Comparison of ENCODE assay signal across 11 cellular contexts in the genomic region with DNA sequence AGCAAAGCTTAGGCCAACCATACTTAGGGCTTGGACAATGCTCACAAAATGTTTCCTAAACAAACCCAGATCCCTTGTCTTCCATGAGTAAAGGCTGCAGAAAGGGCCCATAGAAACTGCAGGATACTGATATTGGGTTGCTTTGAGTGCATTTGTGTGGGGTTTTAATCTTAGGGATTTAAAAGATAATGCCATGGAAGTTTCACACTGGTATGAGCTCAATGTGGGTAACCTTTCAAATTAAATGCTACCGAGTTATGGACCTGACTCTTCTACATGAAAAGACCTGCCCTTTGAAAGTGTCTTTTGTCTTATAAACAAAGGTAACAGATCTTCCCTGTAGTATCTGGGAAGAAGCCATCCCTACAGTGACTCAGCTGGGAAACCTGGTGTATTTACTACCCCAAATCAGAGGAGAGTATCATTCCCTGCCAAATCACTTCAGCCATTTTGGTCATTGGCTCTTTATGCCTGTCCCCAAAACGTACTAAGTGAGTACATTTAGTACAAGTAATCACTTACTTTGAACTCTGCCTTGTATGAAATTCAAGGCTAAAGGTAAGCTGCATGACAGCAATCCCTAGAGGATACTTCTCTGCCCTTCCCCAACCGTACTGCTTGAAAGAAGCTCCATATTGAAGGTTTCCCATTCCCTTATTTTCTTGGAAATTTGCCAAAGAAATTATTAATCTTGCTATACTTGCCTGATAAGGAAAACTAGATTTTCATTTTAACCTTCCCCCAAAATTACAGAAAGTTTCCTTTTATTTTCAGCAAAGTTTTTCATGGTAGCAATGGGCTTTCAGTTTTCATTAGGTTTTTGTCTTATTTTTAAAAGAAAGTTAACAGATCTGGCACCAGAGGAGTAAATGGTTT. TPM values are rescaled to one million over a fixed set of nuclear protein-coding genes. Genes with fewer than 3 reads are reported as not detected.
DNase-seq lines count a peak whose midpoint lies in the region; ATAC-seq, FAIRE-seq and TF ChIP-seq lines count a peak whose summit lies in the region.
"Had no signal": no experiment of that assay in that cellular context is flagged by ENCODE, and none has a peak within 500 bp of the region (broad histone marks: within the 10 kb centered on the region; RNA-seq: fewer than 3 reads in every experiment).

No MANE protein-coding gene starts in this region.

- H2BK120ac ChIP-seq in H1 (replicated peaks; ENCODE audit: low read depth, low read length) (peak overlapping the region; percentile 97), mesendoderm (ENCODE audit: low read depth, low read length) (no peak overlapping the region)

- CTCF ChIA-PET in MCF 10A (lab: Yijun Ruan, JAX) (interaction anchor here (0.5 to 4.4 kb wide), 13 partner anchors 16 to 438 kb away, joined by 3 to 30 read pairs (median 4); partner anchors contain the start of gene TM4SF4), H1 (lab: Charles Lee; ENCODE audit: partially characterized antibody) (interaction anchor here (0.6 to 2.2 kb wide), 9 partner anchors 9 to 158 kb away, joined by 3 to 13 read pairs (median 3); no protein-coding TSS in a partner anchor)

- H3K56ac ChIP-seq in H1 (replicated peaks; ENCODE audit: insufficient read length, low read depth, low read length) (no peak overlapping the region), mesendoderm (ENCODE audit: low read length) (peak overlapping the region; percentile 7)

- H3K27me3 Mint-ChIP-seq in MCF 10A (ENCODE audit: insufficient read depth, unreplicated experiment) = no peaks in the 10 kb centered on the region

- H2AFZ ChIP-seq in H1 (ENCODE audit: low read length) = peak overlapping the region; percentile 60; the same call in 1 of the 2 replicates

- H3K4me2 ChIP-seq in H1 (ENCODE audit: insufficient read depth in 1 of 2, low read depth in 2 of 2, low read length in 2 of 2) = peak overlapping the region; percentile 30 to 54
- no peak overlapping the region for H3K4me2 ChIP-seq in mesendoderm (ENCODE audit: low read length)

- no peaks in the 10 kb centered on the region for H3K9me3 ChIP-seq in breast epithelium
- no peaks in the 10 kb centered on the region for H3K9me3 ChIP-seq in H1 (ENCODE audit: insufficient read depth in 2 of 2, low read depth in 1 of 2, low read length in 1 of 2)
- H3K9me3 ChIP-seq in upper lobe of left lung = no peaks in the 10 kb centered on the region
- H3K9me3 ChIP-seq in WERI-Rb-1 (ENCODE audit: severe bottlenecking) = no peaks in the 10 kb centered on the region

- H3K14ac ChIP-seq in H1 (ENCODE audit: insufficient read length) = no peak overlapping the region

- H2BK20ac ChIP-seq in H1 (ENCODE audit: low read length) = peak overlapping the region; percentile 76

- no peak overlapping the region for H3K4ac ChIP-seq in H1 (replicated peaks; ENCODE audit: insufficient read length, low read depth, low read length)
- no peak overlapping the region for H3K4ac ChIP-seq in mesendoderm (ENCODE audit: low read depth, low read length)

- H3K4me1 ChIP-seq in breast epithelium (peaks cover 0 to 12% of the 10 kb centered on the region in 2 donors), H1 (replicated peaks in 1 of 4; ENCODE audit: control insufficient read depth in 3 of 4, insufficient read depth in 4 of 4, low read length in 3 of 4) (peaks cover 1 to 26% (median 20%) of the 10 kb centered on the region in 4 experiments), mesendoderm (ENCODE audit: control insufficient read depth, low read depth, low read length) (no peaks in the 10 kb centered on the region), upper lobe of left lung (peaks cover 34 to 68% (median 47%) of the 10 kb centered on the region in 4 donors)

- H4K8ac ChIP-seq in H1 (ENCODE audit: extremely low read depth, insufficient read depth, low read length) (no peak overlapping the region), mesendoderm (ENCODE audit: low read depth, low read length) (no peak overlapping the region)

- H2AK5ac ChIP-seq in H1 (ENCODE audit: low read depth, low read length) (no peak overlapping the region), mesendoderm (ENCODE audit: low read length) (no peak overlapping the region)

- TF ChIP-seq POLR2A in breast epithelium (IDR thresholded peaks at IDR 0.05) (no peak), H1 (IDR thresholded peaks at IDR 0.05; ENCODE audit: control extremely low read depth in 1 of 2, low read depth in 2 of 2, low read length in 2 of 2) (no peak), upper lobe of left lung (IDR thresholded peaks at IDR 0.05) (no peak)

- no peaks in the 10 kb centered on the region for H3K9me3 Mint-ChIP-seq in MCF 10A (ENCODE audit: unreplicated experiment)
- H3K9me3 Mint-ChIP-seq: activated CD8-positive, alpha-beta T cell treated with anti-CD3 and anti-CD28 coated beads for 36 hours; activated naive CD4-positive, alpha-beta T cell treated with anti-CD3 and anti-CD28 coated beads, Interleukin-2, amount 50 U/mL, for 72 hours had no signal

- H2BK15ac ChIP-seq in H1 (ENCODE audit: low read length) (no peak overlapping the region), mesendoderm (replicated peaks; ENCODE audit: low read depth) (no peak overlapping the region)

- H4K20me1 ChIP-seq in H1 (replicated peaks in 1 of 2; ENCODE audit: control insufficient read depth in 1 of 2, insufficient read depth in 2 of 2, low read length in 2 of 2) = no peaks in the 10 kb centered on the region

- intact Hi-C loops in breast epithelium (cut with DNase I; ENCODE audit: low total_unique reads) = loop anchor here (10.0 kb wide), 1 partner anchor 105 kb away; the partner anchor contains the start of gene TM4SF4
- intact Hi-C loops in MCF 10A (cut with micrococcal nuclease) = loop anchor here (10.0 kb wide), 1 partner anchor 205 kb away; no protein-coding TSS in a partner anchor

- H3K79me1 ChIP-seq in H1 (ENCODE audit: low read depth, low read length) = no peaks in the 10 kb centered on the region
- H3K79me1 ChIP-seq in mesendoderm (ENCODE audit: low read length) = no peaks in the 10 kb centered on the region

- peak overlapping the region; percentile 79 for H4K5ac ChIP-seq in H1 (ENCODE audit: insufficient read length, low read depth, low read length)
- no peak overlapping the region for H4K5ac ChIP-seq in mesendoderm (ENCODE audit: low read length)

- WGBS in H1 (ENCODE audit: extremely low coverage in 1 of 2, insufficient coverage in 1 of 2, insufficient read length in 1 of 2, insufficient replicate concordance in 2 of 2, low coverage in 1 of 2, low lambda C conversion rate in 2 of 2, missing lambda C conversion rate in 1 of 2), 2 experiments = 32% methylated on average over 3 of the region's 3 CpGs; no CpG with 5 or more reads in 1 of the 2 experiments
- no CpG with 5 or more reads among the region's 3 CpGs for WGBS in mesendoderm (ENCODE audit: extremely low coverage, insufficient coverage, low lambda C conversion rate)
- WGBS in upper lobe of left lung, 2 donors = 59 to 72% methylated on average over 3 of the region's 3 CpGs

- H3K9ac ChIP-seq in H1 (replicated peaks in 1 of 4; ENCODE audit: extremely low read depth in 1 of 4, low read depth in 3 of 4, low read length in 3 of 4) = 0 out of 7 replicates have a peak overlapping the region, but pooled peaks of 1 of the 4 experiments have one; percentile 1
- no peak overlapping the region for H3K9ac ChIP-seq in mesendoderm (ENCODE audit: low read length)

- H3K36me3 Mint-ChIP-seq in MCF 10A (ENCODE audit: insufficient read depth, unreplicated experiment) = peaks cover 64% of the 10 kb centered on the region
- H3K36me3 Mint-ChIP-seq: activated naive CD4-positive, alpha-beta T cell treated with anti-CD3 and anti-CD28 coated beads, Interleukin-2, amount 50 U/mL, for 72 hours had no signal

- TF ChIP-seq RAD21 in H1 (IDR thresholded peaks at IDR 0.05 in 1 of 2, conservative IDR thresholded peaks at IDR 0.05 in 1 of 2; ENCODE audit: low read depth in 2 of 2, low read length in 2 of 2) = no peak

- H3K23me2 ChIP-seq in H1 (ENCODE audit: low read depth, low read length) = no peaks in the 10 kb centered on the region; the same call in 1 of the 2 replicates

- ATAC-seq in upper lobe of left lung (ENCODE audit: low FRiP score in 2 of 2) = no peak
- ATAC-seq: activated CD8-positive, alpha-beta T cell treated with anti-CD3 and anti-CD28 coated beads for 36 hours; activated naive CD4-positive, alpha-beta T cell treated with anti-CD3 and anti-CD28 coated beads, Interleukin-2, amount 50 U/mL, for 72 hours had no signal

- peak; percentile 85 for FAIRE-seq in H1 (lab: Jason Lieb, UNC)

- H3K27ac ChIP-seq in breast epithelium (peak overlapping the region; percentile 84 to 96), H1 (ENCODE audit: low read depth, low read length) (peak overlapping the region; percentile 68), mesendoderm (ENCODE audit: low read depth, low read length) (no peak overlapping the region), upper lobe of left lung (peak overlapping the region; percentile 32 to 68 (median 48)), WERI-Rb-1 (no peak overlapping the region)

- peak overlapping the region; percentile 51 for H3K18ac ChIP-seq in H1 (ENCODE audit: extremely low read depth, low read length)
- no peak overlapping the region for H3K18ac ChIP-seq in mesendoderm (ENCODE audit: low read length)

- no peak overlapping the region for H3K27ac Mint-ChIP-seq in MCF 10A (ENCODE audit: low read depth, unreplicated experiment)
- H3K27ac Mint-ChIP-seq: activated CD8-positive, alpha-beta T cell treated with anti-CD3 and anti-CD28 coated beads for 36 hours; activated naive CD4-positive, alpha-beta T cell treated with anti-CD3 and anti-CD28 coated beads, Interleukin-2, amount 50 U/mL, for 72 hours had no signal

- TF ChIP-seq CTCF in breast epithelium (IDR thresholded peaks at IDR 0.05) = no peak
- no peak for TF ChIP-seq CTCF in MCF 10A (IDR thresholded peaks at IDR 0.05; ENCODE audit: unreplicated experiment)
- TF ChIP-seq CTCF in H1 (IDR thresholded peaks at IDR 0.05; ENCODE audit: control extremely low read depth in 1 of 3, insufficient read depth in 1 of 3, low read depth in 1 of 3, low read length in 3 of 3) = no peak
- no peak for TF ChIP-seq CTCF in upper lobe of left lung (IDR thresholded peaks at IDR 0.05)
- TF ChIP-seq CTCF in WERI-Rb-1 (IDR thresholded peaks at IDR 0.05; ENCODE audit: low read depth, low read length) = no peak

- no peak for TF ChIP-seq EP300 in H1 (IDR thresholded peaks at IDR 0.05; ENCODE audit: borderline replicate concordance in 1 of 2, low read depth in 2 of 2, low read length in 2 of 2)
- no peak for TF ChIP-seq EP300 in upper lobe of left lung (IDR thresholded peaks at IDR 0.05)

- H3K23ac ChIP-seq in H1 (ENCODE audit: insufficient read length) (no peak overlapping the region), mesendoderm (ENCODE audit: low read length) (no peak overlapping the region)

- H3K4me3 ChIP-seq in breast epithelium (no peak overlapping the region), H1 (ENCODE audit: extremely low read depth in 1 of 4, insufficient read depth in 2 of 4, low read depth in 3 of 4, low read length in 4 of 4) (peak overlapping the region in 1 of 4 experiments; percentile 29; a peak in 1 of 8 replicates), mesendoderm (ENCODE audit: low read length) (no peak overlapping the region), upper lobe of left lung (peak overlapping the region in 1 of 4 donors; percentile 3), WERI-Rb-1 (ENCODE audit: low read depth, low read length) (no peak overlapping the region)

- H3K79me2 ChIP-seq in H1 (ENCODE audit: control insufficient read depth in 1 of 2, insufficient read depth in 2 of 2, low read length in 2 of 2) (no peaks in the 10 kb centered on the region), mesendoderm (ENCODE audit: control insufficient read depth, insufficient read depth, low read length) (no peaks in the 10 kb centered on the region)

- peaks cover 51% of the 10 kb centered on the region for H3K4me1 Mint-ChIP-seq in MCF 10A (ENCODE audit: insufficient read depth, unreplicated experiment)

- H3K36me3 ChIP-seq in breast epithelium = no peaks in the 10 kb centered on the region
- H3K36me3 ChIP-seq in H1 (ENCODE audit: control insufficient read depth in 2 of 4, insufficient read depth in 4 of 4, low read length in 3 of 4) = no peaks in the 10 kb centered on the region
- no peaks in the 10 kb centered on the region for H3K36me3 ChIP-seq in mesendoderm (ENCODE audit: control insufficient read depth, insufficient read depth, low read length)
- H3K36me3 ChIP-seq in upper lobe of left lung = peaks cover 0 to 47% (median 3%) of the 10 kb centered on the region in 4 donors
- H3K36me3 ChIP-seq in WERI-Rb-1 = no peaks in the 10 kb centered on the region

- POLR2A ChIA-PET in MCF 10A (lab: Yijun Ruan, JAX) (interaction anchor here (0.7 to 9.7 kb wide), 13 partner anchors 8 to 1101 kb away, joined by 3 to 217 read pairs (median 3); partner anchors contain the start of genes HLTF and TM4SF4), H1 (lab: Charles Lee; ENCODE audit: partially characterized antibody) (no interaction called here)

- H2BK5ac ChIP-seq in H1 (ENCODE audit: low read depth, low read length) = peak overlapping the region; percentile 66; the same call in 1 of the 2 replicates
- H2BK5ac ChIP-seq in mesendoderm (ENCODE audit: low read length) = no peak overlapping the region

- no peak overlapping the region for H3K4me3 Mint-ChIP-seq in MCF 10A (ENCODE audit: unreplicated experiment)
- H3K4me3 Mint-ChIP-seq: activated CD8-positive, alpha-beta T cell treated with anti-CD3 and anti-CD28 coated beads for 36 hours had no signal

- H3K27me3 ChIP-seq in breast epithelium (no peaks in the 10 kb centered on the region), H1 (replicated peaks in 1 of 4; ENCODE audit: control insufficient read depth in 3 of 4, extremely low read depth in 1 of 4, insufficient read depth in 3 of 4, low read length in 3 of 4) (no peaks in the 10 kb centered on the region), mesendoderm (ENCODE audit: insufficient read depth, low read length, poor library complexity) (no peaks in the 10 kb centered on the region), upper lobe of left lung (no peaks in the 10 kb centered on the region), WERI-Rb-1 (ENCODE audit: insufficient read depth, low read depth, severe bottlenecking) (no peaks in the 10 kb centered on the region)

- H2BK12ac ChIP-seq in H1 (ENCODE audit: low read depth, low read length) = peak overlapping the region; percentile 65

- BruUV-seq in MCF 10A (replicated peaks; lab: Mats Ljungman, UMichigan) = no TSS peak

- H4K91ac ChIP-seq in H1 (replicated peaks; ENCODE audit: insufficient read length, low read length) = peak overlapping the region; percentile 95

- DNase-seq in breast epithelium (ENCODE audit: low spot score in 2 of 2) (no peak), MCF 10A (ENCODE audit: unreplicated experiment) (no peak), H1 (ENCODE audit: low read depth in 1 of 2, low spot score in 2 of 2) (peak in 1 of 2 experiments; percentile 13), mesendoderm (no peak), upper lobe of left lung (no peak), NCI-H2227 (lab: John Stamatoyannopoulos, UW; ENCODE audit: unreplicated experiment) (no peak), NCI-H2171 (lab: John Stamatoyannopoulos, UW) (no peak), WERI-Rb-1 (no peak)
- DNase-seq: activated CD8-positive, alpha-beta T cell treated with anti-CD3 and anti-CD28 coated beads for 36 hours; NCI-H2107 had no signal

RNA-seq across cellular contexts. Expression of gene TM4SF1, which starts 7.2 kb away (rescaled TPM):
- total RNA-seq in breast epithelium (100 to 1,000 TPM in 2 of 3 donors, 10 to 100 TPM in 1; 48.5 to 559 (median 290) TPM), MCF 10A (2022) (20.1 and 27.7 TPM in 2 replicates), upper lobe of left lung (100 to 1,000 TPM in 4 of 6 donors, 10 to 100 TPM in 2; 40.9 to 337 (median 197) TPM)
- total RNA-seq in H1 (2021; fragmentation: NEBNext Ultra II Directional; extraction: Animal tissue kit (Norgen Biotek cat#: 25700)) = 0.26 and 1.5 TPM in 2 replicates
- 0.85 and 1.3 TPM in 2 replicates for polyA plus RNA-seq in H1 (2011; rRNA removed)
- polyA plus RNA-seq in H1 (2011; cell fraction: cytosol; rRNA removed) = 1.0 TPM
- polyA plus RNA-seq in H1 (2011; cell fraction: nucleus; rRNA removed) = 0.73 TPM
- polyA plus RNA-seq in H1 (2012, experiment 1 of 2) = 0.64 to 1.1 TPM (median 0.72 TPM) in 4 replicates
- 0.30 TPM for polyA plus RNA-seq in H1 (2012, experiment 2 of 2)
- polyA plus RNA-seq in H1 (2013, experiment 1 of 2) = 0.75 TPM
- polyA plus RNA-seq in H1 (2013, experiment 2 of 2) = 0.81 TPM
- polyA minus RNA-seq in H1 (2011; rRNA and poly(A)+ RNA removed) = 0.47 and 0.88 TPM in 2 replicates
- polyA minus RNA-seq in H1 (2011; cell fraction: cytosol; rRNA and poly(A)+ RNA removed) = 5.7 TPM
- polyA minus RNA-seq in H1 (2011; cell fraction: nucleus; rRNA and poly(A)+ RNA removed) = 4.7 TPM
- polyA plus RNA-seq in mesendoderm (2013, experiment 1 of 2) = 0.22 TPM
- polyA plus RNA-seq in mesendoderm (2013, experiment 2 of 2) = 0.25 TPM
- total RNA-seq: activated CD8-positive, alpha-beta T cell treated with anti-CD3 and anti-CD28 coated beads for 36 hours; activated naive CD4-positive, alpha-beta T cell treated with anti-CD3 and anti-CD28 coated beads, Interleukin-2, amount 50 U/mL, for 72 hours had no signal

RNA-seq across cellular contexts. Expression of gene TM4SF18, which starts 36.8 kb away (rescaled TPM):
- total RNA-seq in breast epithelium (10 to 100 TPM in 2 of 3 donors, 1 to 10 TPM in 1; 7.2 to 43.8 (median 25.9) TPM), MCF 10A (2022) (not detected in 2 replicates), upper lobe of left lung (10 to 100 TPM in 1 of 6 donors, 1 to 10 TPM in 3, under 1 TPM in 2; 0.55 to 16.6 (median 2.5) TPM)
- total RNA-seq in H1 (2021; fragmentation: NEBNext Ultra II Directional; extraction: Animal tissue kit (Norgen Biotek cat#: 25700)) = 2.9 and 3.3 TPM in 2 replicates
- 4.5 and 13.6 TPM in 2 replicates for polyA plus RNA-seq in H1 (2011; rRNA removed)
- 5.3 TPM for polyA plus RNA-seq in H1 (2011; cell fraction: cytosol; rRNA removed)
- polyA plus RNA-seq in H1 (2011; cell fraction: nucleus; rRNA removed) = 2.4 TPM
- 7.0 to 14.7 TPM (median 8.8 TPM) in 4 replicates for polyA plus RNA-seq in H1 (2012, experiment 1 of 2)
- polyA plus RNA-seq in H1 (2012, experiment 2 of 2) = 2.8 TPM
- 13.5 TPM for polyA plus RNA-seq in H1 (2013, experiment 1 of 2)
- 15.9 TPM for polyA plus RNA-seq in H1 (2013, experiment 2 of 2)
- polyA minus RNA-seq in H1 (2011; rRNA and poly(A)+ RNA removed) = 5.3 and 17.2 TPM in 2 replicates
- polyA minus RNA-seq in H1 (2011; cell fraction: cytosol; rRNA and poly(A)+ RNA removed) = not detected
- polyA minus RNA-seq in H1 (2011; cell fraction: nucleus; rRNA and poly(A)+ RNA removed) = 5.9 TPM
- polyA plus RNA-seq in mesendoderm (2013, experiment 1 of 2) = 1.3 TPM
- 1.3 TPM for polyA plus RNA-seq in mesendoderm (2013, experiment 2 of 2)
- total RNA-seq: activated CD8-positive, alpha-beta T cell treated with anti-CD3 and anti-CD28 coated beads for 36 hours; activated naive CD4-positive, alpha-beta T cell treated with anti-CD3 and anti-CD28 coated beads, Interleukin-2, amount 50 U/mL, for 72 hours had no signal

Comparison
In these comparisons a context has a peak if more than half of its experiments do, and no peak if none do; other contexts are left out.
1. H3K27ac ChIP-seq: peak in breast epithelium (2 of 2), H1 (single experiment) and upper lobe of left lung (4 of 4); none in mesendoderm (single experiment) and WERI-Rb-1 (single experiment).